ENCODE assay signal across 15 cellular contexts in the genomic region with DNA sequence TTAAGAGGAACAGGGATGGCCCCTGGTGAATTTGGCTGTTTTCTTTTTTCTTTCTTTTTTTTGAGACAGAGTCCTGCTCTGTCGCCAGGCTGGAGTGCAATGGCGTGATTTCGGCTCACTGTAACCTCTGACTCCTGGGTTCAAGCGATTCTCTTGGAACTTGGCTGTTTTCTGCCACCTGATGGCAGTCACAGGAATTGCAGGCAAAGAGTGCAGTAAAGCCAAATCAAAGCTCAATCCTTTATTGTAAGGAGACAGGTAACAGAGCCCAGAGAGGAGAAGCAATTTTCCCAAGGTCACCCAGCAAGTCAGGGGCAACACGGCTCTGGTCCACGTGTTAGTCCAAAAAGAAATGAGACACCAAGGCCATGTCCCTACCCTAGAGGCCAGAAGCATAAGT. TPM values are rescaled to one million over a fixed set of nuclear protein-coding genes. Genes with fewer than 3 reads are reported as not detected.
DNase-seq lines count a peak whose midpoint lies in the region; ATAC-seq and TF ChIP-seq lines count a peak whose summit lies in the region.
"Had no signal": no experiment of that assay in that cellular context is flagged by ENCODE, and none has a peak within 500 bp of the region (broad histone marks: within the 10 kb centered on the region; RNA-seq: fewer than 3 reads in every experiment).

No MANE protein-coding gene starts in this region.

- peaks cover 37% of the 10 kb centered on the region for H3K27me3 ChIP-seq in kidney epithelial cell (ENCODE audit: control insufficient read depth, insufficient read depth, low read length)

- no peak for ATAC-seq in HG03521 (IDR thresholded peaks at IDR 0.05; ENCODE audit: unreplicated experiment)
- no peak for ATAC-seq in stimulated activated naive CD8-positive, alpha-beta T cell treated with anti-CD3 and anti-CD28 coated beads, Interleukin-15, Interleukin-2, amounts not matched to agents 100 U/mL and 50 U/mL, for 24 hours

- peak; percentile 30 for TF ChIP-seq CTCF in AG09309 (IDR thresholded peaks at IDR 0.05; ENCODE audit: control insufficient read depth, insufficient read depth, low read depth, low read length, missing control alignments)
- peak; percentile 53 for TF ChIP-seq CTCF in GM13977 (IDR thresholded peaks at IDR 0.05; ENCODE audit: extremely low read depth, insufficient read depth, missing control alignments)
- TF ChIP-seq CTCF in WI38 (IDR thresholded peaks at IDR 0.05; ENCODE audit: low read depth, low read length): peak; percentile 40
- TF ChIP-seq CTCF in kidney epithelial cell (IDR thresholded peaks at IDR 0.05; ENCODE audit: insufficient read depth, low read length, poor library complexity, severe bottlenecking): peak; percentile 31

- H3K4me3 ChIP-seq in AG09309 (ENCODE audit: control insufficient read depth, low read depth, low read length) (no peak overlapping the region), WI38 (ENCODE audit: low read depth, low read length) (no peak overlapping the region), kidney epithelial cell (ENCODE audit: low read depth, low read length) (no peak overlapping the region)

- in situ Hi-C loops in GM13977 (cut with MboI; ENCODE audit: low pct_unique_long_range_greater_than_20kb, low sequenced_read_pairs, unreplicated experiment): no loop called here

- DNase-seq in AG09309 (ENCODE audit: low read depth) (no peak), GM13977 (ENCODE audit: low spot score) (no peak), kidney epithelial cell (ENCODE audit: low read depth) (no peak), T-helper 2 cell (no peak), NCI-H146 (lab: John Stamatoyannopoulos, UW) (no peak)
- DNase-seq in stimulated activated naive CD8-positive, alpha-beta T cell treated with anti-CD3 and anti-CD28 coated beads, Interleukin-15, Interleukin-2, amounts not matched to agents 100 U/mL and 50 U/mL, for 24 hours: no peak
- DNase-seq: activated CD4-positive, alpha-beta T cell treated with anti-CD3 and anti-CD28 coated beads for 4 hours; activated naive CD4-positive, alpha-beta T cell treated with anti-CD3 and anti-CD28 coated beads for 36 hours; CD8-positive, alpha-beta memory T cell; NCI-H2171; Right ventricle myocardium superior had no signal

- H3K36me3 ChIP-seq in kidney epithelial cell (ENCODE audit: control insufficient read depth, insufficient read depth, low read length): no peaks in the 10 kb centered on the region

RNA-seq across cellular contexts. Expression of a gene that starts 6.2 kb away (rescaled TPM):
- total RNA-seq in kidney epithelial cell: 1.0 and 1.4 TPM in 2 replicates
- total RNA-seq: dermis microvascular lymphatic vessel endothelial cell, Right ventricle myocardium superior, skeletal muscle tissue had no signal
